ENCODE assay signal across 20 cellular contexts in the genomic region with DNA sequence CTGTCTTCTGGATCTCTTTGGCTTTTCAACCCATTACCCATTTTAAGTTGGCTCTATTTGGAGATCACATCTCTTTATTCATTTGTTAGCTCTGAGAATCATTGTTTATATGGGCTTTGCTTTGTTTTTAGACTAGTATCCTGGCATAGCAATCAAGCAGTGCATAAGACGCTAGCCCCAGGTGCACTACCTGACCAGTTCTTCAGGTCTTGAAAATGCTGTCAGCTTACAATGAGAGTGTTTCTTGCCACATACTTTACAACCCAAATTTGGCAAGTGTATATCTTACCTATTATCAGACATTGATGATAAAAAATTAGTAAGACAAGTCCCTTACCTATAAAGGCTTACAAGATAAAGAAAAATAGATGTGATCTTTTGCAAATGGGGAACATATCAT. TPM values are rescaled to one million over a fixed set of nuclear protein-coding genes. Genes with fewer than 3 reads are reported as not detected.
DNase-seq lines count a peak whose midpoint lies in the region; ATAC-seq and TF ChIP-seq lines count a peak whose summit lies in the region.
"Had no signal": no experiment of that assay in that cellular context is flagged by ENCODE, and none has a peak within 500 bp of the region (broad histone marks: within the 10 kb centered on the region; RNA-seq: fewer than 3 reads in every experiment).

No MANE protein-coding gene starts in this region.

- no peak for TF ChIP-seq CTCF in type B pancreatic cell (conservative IDR thresholded peaks at IDR 0.05)

- no peak for ATAC-seq in stimulated activated naive CD8-positive, alpha-beta T cell treated with anti-CD3 and anti-CD28 coated beads, Interleukin-15, amount 100 ng/mL, for 72 hours
- ATAC-seq in effector memory CD8-positive, alpha-beta T cell (replicated peaks), result no peak
- ATAC-seq in GM21723 (IDR thresholded peaks at IDR 0.05; ENCODE audit: unreplicated experiment), result no peak

- no peaks in the 10 kb centered on the region for H3K9me3 Mint-ChIP-seq in stimulated activated naive CD8-positive, alpha-beta T cell treated with anti-CD3 and anti-CD28 coated beads, Interleukin-15, Interleukin-2, amounts not matched to agents 100 ng/mL and 50 ng/mL, for 24 hours
- no peaks in the 10 kb centered on the region for H3K9me3 Mint-ChIP-seq in stimulated activated naive CD8-positive, alpha-beta T cell treated with anti-CD3 and anti-CD28 coated beads, Interleukin-15, amount 100 ng/mL, for 72 hours
- H3K9me3 Mint-ChIP-seq in activated T-helper 1 cell treated with anti-CD3 and anti-CD28 coated beads, Interleukin-12 subunit alpha, Interleukin-12 subunit beta, Interleukin-2, Interleukin-4 antibody, amounts not matched to agents 30 ng/mL and 10 ng/mL and 1 ng/mL, durations not matched to agents 14 hours and 24 hours and 36 hours, result no peaks in the 10 kb centered on the region
- no peaks in the 10 kb centered on the region for H3K9me3 Mint-ChIP-seq in effector memory CD8-positive, alpha-beta T cell
- H3K9me3 Mint-ChIP-seq in type B pancreatic cell, result no peaks in the 10 kb centered on the region

- H3K27ac Mint-ChIP-seq in stimulated activated naive CD8-positive, alpha-beta T cell treated with anti-CD3 and anti-CD28 coated beads, Interleukin-15, Interleukin-2, amounts not matched to agents 100 ng/mL and 50 ng/mL, for 24 hours, result peak overlapping the region; percentile 72
- no peak overlapping the region for H3K27ac Mint-ChIP-seq in stimulated activated naive CD8-positive, alpha-beta T cell treated with anti-CD3 and anti-CD28 coated beads, Interleukin-15, amount 100 ng/mL, for 72 hours
- H3K27ac Mint-ChIP-seq in activated T-helper 1 cell treated with anti-CD3 and anti-CD28 coated beads, Interleukin-12 subunit alpha, Interleukin-12 subunit beta, Interleukin-2, Interleukin-4 antibody, amounts not matched to agents 30 ng/mL and 10 ng/mL and 1 ng/mL, durations not matched to agents 14 hours and 24 hours and 36 hours, result peak overlapping the region; percentile 14
- H3K27ac Mint-ChIP-seq in effector memory CD8-positive, alpha-beta T cell, result peak overlapping the region; percentile 4 to 8
- peak overlapping the region; percentile 1 for H3K27ac Mint-ChIP-seq in type B pancreatic cell

- H3K36me3 Mint-ChIP-seq in stimulated activated naive CD8-positive, alpha-beta T cell treated with anti-CD3 and anti-CD28 coated beads, Interleukin-15, Interleukin-2, amounts not matched to agents 100 ng/mL and 50 ng/mL, for 24 hours (ENCODE audit: low read depth), result peaks cover 50% of the 10 kb centered on the region
- peaks cover 26% of the 10 kb centered on the region for H3K36me3 Mint-ChIP-seq in activated T-helper 1 cell treated with anti-CD3 and anti-CD28 coated beads, Interleukin-12 subunit alpha, Interleukin-12 subunit beta, Interleukin-2, Interleukin-4 antibody, amounts not matched to agents 30 ng/mL and 10 ng/mL and 1 ng/mL, durations not matched to agents 14 hours and 24 hours and 36 hours (ENCODE audit: low read depth)
- peaks cover 35% of the 10 kb centered on the region for H3K36me3 Mint-ChIP-seq in effector memory CD8-positive, alpha-beta T cell (ENCODE audit: insufficient read depth)
- H3K36me3 Mint-ChIP-seq in type B pancreatic cell, result peaks cover 5% of the 10 kb centered on the region

- H3K27me3 Mint-ChIP-seq in stimulated activated naive CD8-positive, alpha-beta T cell treated with anti-CD3 and anti-CD28 coated beads, Interleukin-15, Interleukin-2, amounts not matched to agents 100 ng/mL and 50 ng/mL, for 24 hours, result no peaks in the 10 kb centered on the region
- no peaks in the 10 kb centered on the region for H3K27me3 Mint-ChIP-seq in stimulated activated naive CD8-positive, alpha-beta T cell treated with anti-CD3 and anti-CD28 coated beads, Interleukin-15, amount 100 ng/mL, for 72 hours
- no peaks in the 10 kb centered on the region for H3K27me3 Mint-ChIP-seq in activated T-helper 1 cell treated with anti-CD3 and anti-CD28 coated beads, Interleukin-12 subunit alpha, Interleukin-12 subunit beta, Interleukin-2, Interleukin-4 antibody, amounts not matched to agents 30 ng/mL and 10 ng/mL and 1 ng/mL, durations not matched to agents 14 hours and 24 hours and 36 hours (ENCODE audit: insufficient read depth)
- H3K27me3 Mint-ChIP-seq in effector memory CD8-positive, alpha-beta T cell, result no peaks in the 10 kb centered on the region
- H3K27me3 Mint-ChIP-seq in type B pancreatic cell, result no peaks in the 10 kb centered on the region

- DNase-seq in stimulated activated naive CD8-positive, alpha-beta T cell treated with anti-CD3 and anti-CD28 coated beads, Interleukin-15, amount 100 ng/mL, for 72 hours, result no peak
- DNase-seq in activated T-helper 1 cell treated with anti-CD3 and anti-CD28 coated beads, Interleukin-12 subunit alpha, Interleukin-12 subunit beta, Interleukin-2, Interleukin-4 antibody, amounts not matched to agents 30 ng/mL and 10 ng/mL and 1 ng/mL, durations not matched to agents 14 hours and 24 hours and 36 hours (ENCODE audit: low spot score), result no peak
- no peak for DNase-seq in effector memory CD8-positive, alpha-beta T cell
- DNase-seq in type B pancreatic cell (ENCODE audit: extremely low spot score, unreplicated experiment) (no peak), G401 (ENCODE audit: low spot score) (no peak), NCI-H128 (lab: John Stamatoyannopoulos, UW; ENCODE audit: unreplicated experiment) (no peak)
- DNase-seq: C1 segment of cervical spinal cord, GOT3, HCEC 1CT, IMR-90, KG1, NCI-H1417, NCI-H1694, NCI-H2029 treated with DMSO at 0.1 percent for 48 hours, NCI-H526 treated with DMSO at 0.1 percent for 48 hours, PC-9, Right ventricle myocardium superior, RPMI8226 had no signal

- intact Hi-C loops in activated T-helper 1 cell treated with anti-CD3 and anti-CD28 coated beads, Interleukin-12 subunit alpha, Interleukin-12 subunit beta, Interleukin-2, Interleukin-4 antibody, amounts not matched to agents 30 ng/mL and 10 ng/mL and 1 ng/mL, durations not matched to agents 14 hours and 24 hours and 36 hours (cut with micrococcal nuclease), result no loop called here

- in situ Hi-C loops in G401 (cut with HindIII; ENCODE audit: low sequenced_read_pairs), result no loop called here

- no peak overlapping the region for H3K4me3 Mint-ChIP-seq in stimulated activated naive CD8-positive, alpha-beta T cell treated with anti-CD3 and anti-CD28 coated beads, Interleukin-15, Interleukin-2, amounts not matched to agents 100 ng/mL and 50 ng/mL, for 24 hours
- no peak overlapping the region for H3K4me3 Mint-ChIP-seq in stimulated activated naive CD8-positive, alpha-beta T cell treated with anti-CD3 and anti-CD28 coated beads, Interleukin-15, amount 100 ng/mL, for 72 hours
- H3K4me3 Mint-ChIP-seq in activated T-helper 1 cell treated with anti-CD3 and anti-CD28 coated beads, Interleukin-12 subunit alpha, Interleukin-12 subunit beta, Interleukin-2, Interleukin-4 antibody, amounts not matched to agents 30 ng/mL and 10 ng/mL and 1 ng/mL, durations not matched to agents 14 hours and 24 hours and 36 hours, result no peak overlapping the region
- H3K4me3 Mint-ChIP-seq in effector memory CD8-positive, alpha-beta T cell, result no peak overlapping the region
- no peak overlapping the region for H3K4me3 Mint-ChIP-seq in type B pancreatic cell

- peaks cover 23% of the 10 kb centered on the region for H3K4me1 Mint-ChIP-seq in stimulated activated naive CD8-positive, alpha-beta T cell treated with anti-CD3 and anti-CD28 coated beads, Interleukin-15, Interleukin-2, amounts not matched to agents 100 ng/mL and 50 ng/mL, for 24 hours (ENCODE audit: low read depth)
- H3K4me1 Mint-ChIP-seq in stimulated activated naive CD8-positive, alpha-beta T cell treated with anti-CD3 and anti-CD28 coated beads, Interleukin-15, amount 100 ng/mL, for 72 hours, result peaks cover 15% of the 10 kb centered on the region
- H3K4me1 Mint-ChIP-seq in activated T-helper 1 cell treated with anti-CD3 and anti-CD28 coated beads, Interleukin-12 subunit alpha, Interleukin-12 subunit beta, Interleukin-2, Interleukin-4 antibody, amounts not matched to agents 30 ng/mL and 10 ng/mL and 1 ng/mL, durations not matched to agents 14 hours and 24 hours and 36 hours (ENCODE audit: low read depth), result peaks cover 26% of the 10 kb centered on the region
- H3K4me1 Mint-ChIP-seq in effector memory CD8-positive, alpha-beta T cell (ENCODE audit: low read depth in 2 of 2), result peaks cover 0 to 5% of the 10 kb centered on the region in 2 donors
- H3K4me1 Mint-ChIP-seq in type B pancreatic cell (ENCODE audit: unreplicated experiment), result no peaks in the 10 kb centered on the region

RNA-seq across cellular contexts. Expression of a gene that starts 12.2 kb away (rescaled TPM):
- 84.4 and 85.1 TPM in 2 replicates for total RNA-seq in activated T-helper 1 cell treated with anti-CD3 and anti-CD28 coated beads, Interleukin-12 subunit alpha, Interleukin-12 subunit beta, Interleukin-2, Interleukin-4 antibody, amounts not matched to agents 30 ng/mL and 10 ng/mL and 1 ng/mL, durations not matched to agents 14 hours and 24 hours and 36 hours
- total RNA-seq in type B pancreatic cell (ENCODE audit: low replicate concordance), result 20.4 and 26.4 TPM in 2 replicates
- 4.0 and 9.6 TPM in 2 replicates for total RNA-seq in G401 (2014; rRNA removed; shearing (Covaris generic))

RNA-seq across cellular contexts. Expression of a gene that starts 46.2 kb away (rescaled TPM):
- 28.0 and 29.0 TPM in 2 replicates for total RNA-seq in activated T-helper 1 cell treated with anti-CD3 and anti-CD28 coated beads, Interleukin-12 subunit alpha, Interleukin-12 subunit beta, Interleukin-2, Interleukin-4 antibody, amounts not matched to agents 30 ng/mL and 10 ng/mL and 1 ng/mL, durations not matched to agents 14 hours and 24 hours and 36 hours
- total RNA-seq in type B pancreatic cell (ENCODE audit: low replicate concordance), result 34.6 and 39.0 TPM in 2 replicates
- total RNA-seq in G401 (2014; rRNA removed; shearing (Covaris generic)), result 5.4 and 9.4 TPM in 2 replicates

Comparison
In these comparisons a context has a peak if more than half of its experiments do, and no peak if none do; other contexts are left out.
1. H3K27ac Mint-ChIP-seq: peak in stimulated activated naive CD8-positive, alpha-beta T cell treated with anti-CD3 and anti-CD28 coated beads, Interleukin-15, Interleukin-2, amounts not matched to agents 100 ng/mL and 50 ng/mL, for 24 hours (single experiment), activated T-helper 1 cell treated with anti-CD3 and anti-CD28 coated beads, Interleukin-12 subunit alpha, Interleukin-12 subunit beta, Interleukin-2, Interleukin-4 antibody, amounts not matched to agents 30 ng/mL and 10 ng/mL and 1 ng/mL, durations not matched to agents 14 hours and 24 hours and 36 hours (single experiment), effector memory CD8-positive, alpha-beta T cell (2 of 2) and type B pancreatic cell (single experiment); none in stimulated activated naive CD8-positive, alpha-beta T cell treated with anti-CD3 and anti-CD28 coated beads, Interleukin-15, amount 100 ng/mL, for 72 hours (0 of 2).